Comparison of ENCODE assay signal across 1 cellular context in the genomic region with DNA sequence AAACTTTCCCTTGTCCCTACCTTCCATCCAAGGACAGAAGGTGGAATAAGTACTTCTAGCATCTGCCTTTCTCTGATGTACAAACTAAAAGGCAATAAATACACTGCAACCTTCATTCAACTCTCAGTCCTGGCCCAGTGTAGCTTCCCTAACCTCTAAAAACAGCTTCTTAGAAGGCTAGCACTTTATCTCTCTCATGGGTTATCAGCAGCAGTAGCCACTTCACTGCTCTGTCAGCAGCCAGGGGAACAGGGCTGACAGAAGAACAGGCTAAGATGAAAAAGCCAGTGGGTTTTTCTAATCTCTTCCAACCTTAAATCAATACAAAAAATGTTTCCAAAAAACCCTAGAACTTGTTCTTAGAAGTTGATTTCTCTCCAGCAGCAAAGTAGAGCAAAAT.
TF ChIP-seq lines count a peak whose summit lies in the region.

No MANE protein-coding gene starts in this region.

TF ChIP-seq in GM23338, 12 proteins besides CTCF, POLR2A, EP300 and RAD21 (continued from another document):
- TF ChIP-seq, protein P1, sequence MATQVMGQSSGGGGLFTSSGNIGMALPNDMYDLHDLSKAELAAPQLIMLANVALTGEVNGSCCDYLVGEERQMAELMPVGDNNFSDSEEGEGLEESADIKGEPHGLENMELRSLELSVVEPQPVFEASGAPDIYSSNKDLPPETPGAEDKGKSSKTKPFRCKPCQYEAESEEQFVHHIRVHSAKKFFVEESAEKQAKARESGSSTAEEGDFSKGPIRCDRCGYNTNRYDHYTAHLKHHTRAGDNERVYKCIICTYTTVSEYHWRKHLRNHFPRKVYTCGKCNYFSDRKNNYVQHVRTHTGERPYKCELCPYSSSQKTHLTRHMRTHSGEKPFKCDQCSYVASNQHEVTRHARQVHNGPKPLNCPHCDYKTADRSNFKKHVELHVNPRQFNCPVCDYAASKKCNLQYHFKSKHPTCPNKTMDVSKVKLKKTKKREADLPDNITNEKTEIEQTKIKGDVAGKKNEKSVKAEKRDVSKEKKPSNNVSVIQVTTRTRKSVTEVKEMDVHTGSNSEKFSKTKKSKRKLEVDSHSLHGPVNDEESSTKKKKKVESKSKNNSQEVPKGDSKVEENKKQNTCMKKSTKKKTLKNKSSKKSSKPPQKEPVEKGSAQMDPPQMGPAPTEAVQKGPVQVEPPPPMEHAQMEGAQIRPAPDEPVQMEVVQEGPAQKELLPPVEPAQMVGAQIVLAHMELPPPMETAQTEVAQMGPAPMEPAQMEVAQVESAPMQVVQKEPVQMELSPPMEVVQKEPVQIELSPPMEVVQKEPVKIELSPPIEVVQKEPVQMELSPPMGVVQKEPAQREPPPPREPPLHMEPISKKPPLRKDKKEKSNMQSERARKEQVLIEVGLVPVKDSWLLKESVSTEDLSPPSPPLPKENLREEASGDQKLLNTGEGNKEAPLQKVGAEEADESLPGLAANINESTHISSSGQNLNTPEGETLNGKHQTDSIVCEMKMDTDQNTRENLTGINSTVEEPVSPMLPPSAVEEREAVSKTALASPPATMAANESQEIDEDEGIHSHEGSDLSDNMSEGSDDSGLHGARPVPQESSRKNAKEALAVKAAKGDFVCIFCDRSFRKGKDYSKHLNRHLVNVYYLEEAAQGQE (IDR thresholded peaks at IDR 0.05; ENCODE audit: unreplicated experiment) = no peak
- TF ChIP-seq NANOG (IDR thresholded peaks at IDR 0.05; ENCODE audit: borderline replicate concordance) (no peak), JUNB (IDR thresholded peaks at IDR 0.05; ENCODE audit: unreplicated experiment) (no peak), CREB1 (CRISPR knock-in tag; IDR thresholded peaks at IDR 0.05; ENCODE audit: low read depth) (no peak), ZNF331 (CRISPR knock-in tag; IDR thresholded peaks at IDR 0.05; ENCODE audit: low read depth) (no peak), STAT1 (IDR thresholded peaks at IDR 0.05; ENCODE audit: unreplicated experiment) (no peak), POLR2AphosphoS5 (IDR thresholded peaks at IDR 0.05; ENCODE audit: low read depth) (no peak), ZNF114 (CRISPR knock-in tag; IDR thresholded peaks at IDR 0.05) (no peak)
- TF ChIP-seq, protein P2, sequence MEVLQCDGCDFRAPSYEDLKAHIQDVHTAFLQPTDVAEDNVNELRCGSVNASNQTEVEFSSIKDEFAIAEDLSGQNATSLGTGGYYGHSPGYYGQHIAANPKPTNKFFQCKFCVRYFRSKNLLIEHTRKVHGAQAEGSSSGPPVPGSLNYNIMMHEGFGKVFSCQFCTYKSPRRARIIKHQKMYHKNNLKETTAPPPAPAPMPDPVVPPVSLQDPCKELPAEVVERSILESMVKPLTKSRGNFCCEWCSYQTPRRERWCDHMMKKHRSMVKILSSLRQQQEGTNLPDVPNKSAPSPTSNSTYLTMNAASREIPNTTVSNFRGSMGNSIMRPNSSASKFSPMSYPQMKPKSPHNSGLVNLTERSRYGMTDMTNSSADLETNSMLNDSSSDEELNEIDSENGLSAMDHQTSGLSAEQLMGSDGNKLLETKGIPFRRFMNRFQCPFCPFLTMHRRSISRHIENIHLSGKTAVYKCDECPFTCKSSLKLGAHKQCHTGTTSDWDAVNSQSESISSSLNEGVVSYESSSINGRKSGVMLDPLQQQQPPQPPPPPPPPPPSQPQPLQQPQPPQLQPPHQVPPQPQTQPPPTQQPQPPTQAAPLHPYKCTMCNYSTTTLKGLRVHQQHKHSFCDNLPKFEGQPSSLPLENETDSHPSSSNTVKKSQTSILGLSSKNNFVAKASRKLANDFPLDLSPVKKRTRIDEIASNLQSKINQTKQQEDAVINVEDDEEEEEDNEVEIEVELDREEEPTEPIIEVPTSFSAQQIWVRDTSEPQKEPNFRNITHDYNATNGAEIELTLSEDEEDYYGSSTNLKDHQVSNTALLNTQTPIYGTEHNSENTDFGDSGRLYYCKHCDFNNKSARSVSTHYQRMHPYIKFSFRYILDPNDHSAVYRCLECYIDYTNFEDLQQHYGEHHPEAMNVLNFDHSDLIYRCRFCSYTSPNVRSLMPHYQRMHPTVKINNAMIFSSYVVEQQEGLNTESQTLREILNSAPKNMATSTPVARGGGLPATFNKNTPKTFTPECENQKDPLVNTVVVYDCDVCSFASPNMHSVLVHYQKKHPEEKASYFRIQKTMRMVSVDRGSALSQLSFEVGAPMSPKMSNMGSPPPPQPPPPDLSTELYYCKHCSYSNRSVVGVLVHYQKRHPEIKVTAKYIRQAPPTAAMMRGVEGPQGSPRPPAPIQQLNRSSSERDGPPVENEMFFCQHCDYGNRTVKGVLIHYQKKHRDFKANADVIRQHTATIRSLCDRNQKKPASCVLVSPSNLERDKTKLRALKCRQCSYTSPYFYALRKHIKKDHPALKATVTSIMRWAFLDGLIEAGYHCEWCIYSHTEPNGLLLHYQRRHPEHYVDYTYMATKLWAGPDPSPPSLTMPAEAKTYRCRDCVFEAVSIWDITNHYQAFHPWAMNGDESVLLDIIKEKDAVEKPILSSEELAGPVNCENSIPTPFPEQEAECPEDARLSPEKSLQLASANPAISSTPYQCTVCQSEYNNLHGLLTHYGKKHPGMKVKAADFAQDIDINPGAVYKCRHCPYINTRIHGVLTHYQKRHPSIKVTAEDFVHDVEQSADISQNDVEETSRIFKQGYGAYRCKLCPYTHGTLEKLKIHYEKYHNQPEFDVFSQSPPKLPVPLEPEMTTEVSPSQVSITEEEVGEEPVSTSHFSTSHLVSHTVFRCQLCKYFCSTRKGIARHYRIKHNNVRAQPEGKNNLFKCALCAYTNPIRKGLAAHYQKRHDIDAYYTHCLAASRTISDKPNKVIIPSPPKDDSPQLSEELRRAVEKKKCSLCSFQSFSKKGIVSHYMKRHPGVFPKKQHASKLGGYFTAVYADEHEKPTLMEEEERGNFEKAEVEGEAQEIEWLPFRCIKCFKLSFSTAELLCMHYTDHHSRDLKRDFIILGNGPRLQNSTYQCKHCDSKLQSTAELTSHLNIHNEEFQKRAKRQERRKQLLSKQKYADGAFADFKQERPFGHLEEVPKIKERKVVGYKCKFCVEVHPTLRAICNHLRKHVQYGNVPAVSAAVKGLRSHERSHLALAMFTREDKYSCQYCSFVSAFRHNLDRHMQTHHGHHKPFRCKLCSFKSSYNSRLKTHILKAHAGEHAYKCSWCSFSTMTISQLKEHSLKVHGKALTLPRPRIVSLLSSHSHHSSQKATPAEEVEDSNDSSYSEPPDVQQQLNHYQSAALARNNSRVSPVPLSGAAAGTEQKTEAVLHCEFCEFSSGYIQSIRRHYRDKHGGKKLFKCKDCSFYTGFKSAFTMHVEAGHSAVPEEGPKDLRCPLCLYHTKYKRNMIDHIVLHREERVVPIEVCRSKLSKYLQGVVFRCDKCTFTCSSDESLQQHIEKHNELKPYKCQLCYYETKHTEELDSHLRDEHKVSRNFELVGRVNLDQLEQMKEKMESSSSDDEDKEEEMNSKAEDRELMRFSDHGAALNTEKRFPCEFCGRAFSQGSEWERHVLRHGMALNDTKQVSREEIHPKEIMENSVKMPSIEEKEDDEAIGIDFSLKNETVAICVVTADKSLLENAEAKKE (CRISPR knock-in tag; IDR thresholded peaks at IDR 0.05) = no peak
- TF ChIP-seq, protein P3, sequence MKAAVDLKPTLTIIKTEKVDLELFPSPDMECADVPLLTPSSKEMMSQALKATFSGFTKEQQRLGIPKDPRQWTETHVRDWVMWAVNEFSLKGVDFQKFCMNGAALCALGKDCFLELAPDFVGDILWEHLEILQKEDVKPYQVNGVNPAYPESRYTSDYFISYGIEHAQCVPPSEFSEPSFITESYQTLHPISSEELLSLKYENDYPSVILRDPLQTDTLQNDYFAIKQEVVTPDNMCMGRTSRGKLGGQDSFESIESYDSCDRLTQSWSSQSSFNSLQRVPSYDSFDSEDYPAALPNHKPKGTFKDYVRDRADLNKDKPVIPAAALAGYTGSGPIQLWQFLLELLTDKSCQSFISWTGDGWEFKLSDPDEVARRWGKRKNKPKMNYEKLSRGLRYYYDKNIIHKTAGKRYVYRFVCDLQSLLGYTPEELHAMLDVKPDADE (IDR thresholded peaks at IDR 0.05) = no peak
